Comparison of ENCODE assay signal across 14 cellular contexts in the genomic region with DNA sequence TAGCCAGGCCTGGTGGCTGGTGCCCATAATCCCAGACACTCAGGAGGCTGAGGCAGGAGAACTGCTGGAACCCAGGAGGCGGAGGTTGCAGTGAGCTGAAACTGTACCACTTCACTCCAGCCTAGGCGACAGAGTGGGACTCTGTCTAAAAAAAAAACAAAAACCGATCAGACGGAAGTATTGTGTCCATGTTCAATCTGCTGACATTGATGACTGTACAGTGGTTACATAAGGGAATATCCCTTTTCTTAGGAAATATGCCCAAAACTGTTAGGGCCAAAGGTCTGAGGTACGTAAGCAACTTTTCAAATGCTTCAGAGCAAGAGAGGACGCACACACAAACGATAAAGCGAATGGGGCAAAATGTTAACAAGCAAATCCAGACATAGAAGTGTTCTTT.
DNase-seq lines count a peak whose midpoint lies in the region; ATAC-seq and TF ChIP-seq lines count a peak whose summit lies in the region.
"Had no signal": no experiment of that assay in that cellular context is flagged by ENCODE, and none has a peak within 500 bp of the region (broad histone marks: within the 10 kb centered on the region; RNA-seq: fewer than 3 reads in every experiment).

No MANE protein-coding gene starts in this region.

- no peaks in the 10 kb centered on the region for H3K27me3 ChIP-seq in lower lobe of right lung (ENCODE audit: low read depth)

- H3K27ac Mint-ChIP-seq in activated naive CD4-positive, alpha-beta T cell treated with anti-CD3 and anti-CD28 coated beads, Interleukin-2, amount 50 U/mL, for 72 hours: peak overlapping the region; percentile 51 to 82
- peak overlapping the region; percentile 81 for H3K27ac Mint-ChIP-seq in activated T-helper 17 cell treated with anti-CD3 and anti-CD28 coated beads, Interleukin-2, amount 50 U/mL, for 72 hours
- peak overlapping the region; percentile 37 for H3K27ac Mint-ChIP-seq in stimulated activated naive B cell treated with anti-CD40 and anti-IgM and Interleukin-4, amounts not matched to agents 10 μg/mL and 1 μg/mL and 100 μg/mL, for 72 hours

- no peak for ATAC-seq in activated naive CD4-positive, alpha-beta T cell treated with anti-CD3 and anti-CD28 coated beads, Interleukin-2, amount 50 U/mL, for 72 hours
- ATAC-seq in activated T-helper 17 cell treated with anti-CD3 and anti-CD28 coated beads, Interleukin-2, amount 50 U/mL, for 72 hours (replicated peaks): no peak
- ATAC-seq in lower lobe of right lung: peak; percentile 52 to 59
- ATAC-seq in stimulated activated naive B cell treated with anti-CD40 and anti-IgM and Interleukin-4, amounts not matched to agents 10 μg/mL and 1 μg/mL and 100 μg/mL, for 72 hours (replicated peaks): no peak

- H3K9me3 Mint-ChIP-seq in activated naive CD4-positive, alpha-beta T cell treated with anti-CD3 and anti-CD28 coated beads, Interleukin-2, amount 50 U/mL, for 72 hours: no peaks in the 10 kb centered on the region
- no peaks in the 10 kb centered on the region for H3K9me3 Mint-ChIP-seq in activated T-helper 17 cell treated with anti-CD3 and anti-CD28 coated beads, Interleukin-2, amount 50 U/mL, for 72 hours
- peaks cover 10 to 11% of the 10 kb centered on the region in 2 donors for H3K9me3 Mint-ChIP-seq in stimulated activated naive B cell treated with anti-CD40 and anti-IgM and Interleukin-4, amounts not matched to agents 10 μg/mL and 1 μg/mL and 100 μg/mL, for 72 hours

- DNase-seq in activated naive CD4-positive, alpha-beta T cell treated with anti-CD3 and anti-CD28 coated beads, Interleukin-2, amount 50 U/mL, for 72 hours (ENCODE audit: low spot score in 2 of 2): no peak
- no peak for DNase-seq in activated naive CD4-positive, alpha-beta T cell treated with anti-CD3 and anti-CD28 coated beads, Interleukin-2, amount 50 U/mL, for 16 hours
- DNase-seq in lower lobe of right lung: no peak
- no peak for DNase-seq in stimulated activated naive B cell treated with anti-CD40 and anti-IgM and Interleukin-4, amounts not matched to agents 10 μg/mL and 1 μg/mL and 100 μg/mL, for 72 hours
- DNase-seq in RKO (ENCODE audit: low spot score): no peak
- DNase-seq in activated CD8-positive, alpha-beta memory T cell treated with anti-CD3 and anti-CD28 coated beads for 24 hours: no peak
- DNase-seq: KBM-7, NCI-H1048, NCI-H146, NCI-H226, NCI-H526, OCI-M1 had no signal

- TF ChIP-seq CTCF in lower lobe of right lung (IDR thresholded peaks at IDR 0.05): no peak

- no peak overlapping the region for H3K4me3 ChIP-seq in lower lobe of right lung

- peaks cover 5% of the 10 kb centered on the region for H3K9me3 ChIP-seq in lower lobe of right lung

- peak overlapping the region; percentile 28 for H3K4me3 Mint-ChIP-seq in activated T-helper 17 cell treated with anti-CD3 and anti-CD28 coated beads, Interleukin-2, amount 50 U/mL, for 72 hours
- no peak overlapping the region for H3K4me3 Mint-ChIP-seq in stimulated activated naive B cell treated with anti-CD40 and anti-IgM and Interleukin-4, amounts not matched to agents 10 μg/mL and 1 μg/mL and 100 μg/mL, for 72 hours

- peaks cover 7% of the 10 kb centered on the region for H3K4me1 Mint-ChIP-seq in activated T-helper 17 cell treated with anti-CD3 and anti-CD28 coated beads, Interleukin-2, amount 50 U/mL, for 72 hours
- peaks cover 7 to 19% of the 10 kb centered on the region in 2 donors for H3K4me1 Mint-ChIP-seq in stimulated activated naive B cell treated with anti-CD40 and anti-IgM and Interleukin-4, amounts not matched to agents 10 μg/mL and 1 μg/mL and 100 μg/mL, for 72 hours

- H3K36me3 Mint-ChIP-seq in activated naive CD4-positive, alpha-beta T cell treated with anti-CD3 and anti-CD28 coated beads, Interleukin-2, amount 50 U/mL, for 72 hours: peaks cover 16 to 19% of the 10 kb centered on the region in 2 donors
- no peaks in the 10 kb centered on the region for H3K36me3 Mint-ChIP-seq in activated T-helper 17 cell treated with anti-CD3 and anti-CD28 coated beads, Interleukin-2, amount 50 U/mL, for 72 hours (ENCODE audit: low read depth)
- H3K36me3 Mint-ChIP-seq in stimulated activated naive B cell treated with anti-CD40 and anti-IgM and Interleukin-4, amounts not matched to agents 10 μg/mL and 1 μg/mL and 100 μg/mL, for 72 hours: peaks cover 19 to 22% of the 10 kb centered on the region in 2 donors

- no peaks in the 10 kb centered on the region for H3K27me3 Mint-ChIP-seq in activated T-helper 17 cell treated with anti-CD3 and anti-CD28 coated beads, Interleukin-2, amount 50 U/mL, for 72 hours
- peaks cover 4 to 6% of the 10 kb centered on the region in 2 donors for H3K27me3 Mint-ChIP-seq in stimulated activated naive B cell treated with anti-CD40 and anti-IgM and Interleukin-4, amounts not matched to agents 10 μg/mL and 1 μg/mL and 100 μg/mL, for 72 hours

- intact Hi-C loops in lower lobe of right lung (cut with DNase I): no loop called here

- H3K4me1 ChIP-seq in lower lobe of right lung: peaks cover 15% of the 10 kb centered on the region

- no peaks in the 10 kb centered on the region for H3K36me3 ChIP-seq in lower lobe of right lung

- H3K27ac ChIP-seq in lower lobe of right lung: peak overlapping the region; percentile 74
- H3K27ac ChIP-seq: RWPE1 had no signal

Comparison
In these comparisons a context has a peak if more than half of its experiments do, and no peak if none do; other contexts are left out.
1. ATAC-seq: peak in lower lobe of right lung (2 of 2); none in activated naive CD4-positive, alpha-beta T cell treated with anti-CD3 and anti-CD28 coated beads, Interleukin-2, amount 50 U/mL, for 72 hours (0 of 2), activated T-helper 17 cell treated with anti-CD3 and anti-CD28 coated beads, Interleukin-2, amount 50 U/mL, for 72 hours (single experiment) and stimulated activated naive B cell treated with anti-CD40 and anti-IgM and Interleukin-4, amounts not matched to agents 10 μg/mL and 1 μg/mL and 100 μg/mL, for 72 hours (0 of 2).
2. Peak in every context shown above with its lines, with median percentiles within 50 percentile points of each other: H3K27ac Mint-ChIP-seq.